Comparison of ENCODE assay signal across 11 cellular contexts in genomic region chr1:218350022-218350525, GRCh38. TPM values are rescaled to one million over a fixed set of nuclear protein-coding genes. Genes with fewer than 3 reads are reported as not detected.
A peak's percentile ranks its signal among the peaks of the same experiment; 100 is the strongest.
DNase-seq lines count a peak whose midpoint lies in the region; TF ChIP-seq lines count a peak whose summit lies in the region.
"Had no signal": no experiment of that assay in that cellular context is flagged by ENCODE, and none has a peak within 500 bp of the region (broad histone marks: within the 10 kb centered on the region; RNA-seq: fewer than 3 reads in every experiment).

No MANE protein-coding gene starts in this region.

- CTCF ChIA-PET in activated CD4-positive, alpha-beta T cell treated with anti-CD3 and anti-CD28 coated beads, Interleukin-2, amount 10 ng/mL, durations not matched to agents 7 days and 5 days (lab: Charles Lee) = no interaction called here

- H3K9me3 Mint-ChIP-seq in activated CD4-positive, alpha-beta T cell treated with anti-CD3 and anti-CD28 coated beads, Interleukin-2, amount 10 ng/mL, durations not matched to agents 7 days and 5 days = no peaks in the 10 kb centered on the region

- H3K27ac ChIP-seq in ascending aorta = peak overlapping the region; percentile 81 to 89
- peak overlapping the region; percentile 94 for H3K27ac ChIP-seq in tibial artery

- no peak overlapping the region for H3K4me3 Mint-ChIP-seq in activated CD4-positive, alpha-beta T cell treated with anti-CD3 and anti-CD28 coated beads, Interleukin-2, amount 10 ng/mL, durations not matched to agents 7 days and 5 days

- H3K36me3 ChIP-seq in ascending aorta = no peaks in the 10 kb centered on the region
- no peaks in the 10 kb centered on the region for H3K36me3 ChIP-seq in tibial artery
- H3K36me3 ChIP-seq: thyroid gland had no signal

- H3K27me3 ChIP-seq in ascending aorta = no peaks in the 10 kb centered on the region
- no peaks in the 10 kb centered on the region for H3K27me3 ChIP-seq in tibial artery
- H3K27me3 ChIP-seq: thyroid gland had no signal

- no peak for TF ChIP-seq CTCF in ascending aorta (IDR thresholded peaks at IDR 0.05)
- TF ChIP-seq CTCF in tibial artery (IDR thresholded peaks at IDR 0.05) = no peak

- H3K27ac Mint-ChIP-seq in activated CD4-positive, alpha-beta T cell treated with anti-CD3 and anti-CD28 coated beads, Interleukin-2, amount 10 ng/mL, durations not matched to agents 7 days and 5 days = no peak overlapping the region

- no peaks in the 10 kb centered on the region for H3K36me3 Mint-ChIP-seq in activated CD4-positive, alpha-beta T cell treated with anti-CD3 and anti-CD28 coated beads, Interleukin-2, amount 10 ng/mL, durations not matched to agents 7 days and 5 days (ENCODE audit: low read depth)

- intact Hi-C loops in ascending aorta (cut with DNase I) (no loop called here), tibial artery (cut with DNase I; ENCODE audit: low total_unique reads) (no loop called here)

- DNase-seq in SIG-M5 treated with dmso at 0.1 percent for 504 hours (lab: John Stamatoyannopoulos, UW; ENCODE audit: unreplicated experiment) (peak; percentile 33), SIG-M5 (lab: John Stamatoyannopoulos, UW) (no peak), ascending aorta (ENCODE audit: low spot score in 2 of 2) (no peak), medulla oblongata (ENCODE audit: extremely low spot score) (peak; percentile 30), tibial artery (no peak), NCI-H510A (lab: John Stamatoyannopoulos, UW) (no peak), NCI-H345 treated with DMSO at 0.1 percent for 48 hours (lab: John Stamatoyannopoulos, UW; ENCODE audit: unreplicated experiment) (no peak)
- DNase-seq in activated CD4-positive, alpha-beta T cell treated with anti-CD3 and anti-CD28 coated beads, Interleukin-2, amount 10 ng/mL, durations not matched to agents 7 days and 5 days = no peak
- DNase-seq: NCI-H2081, occipital lobe, thyroid gland had no signal

- POLR2A ChIA-PET in activated CD4-positive, alpha-beta T cell treated with anti-CD3 and anti-CD28 coated beads, Interleukin-2, amount 10 ng/mL, durations not matched to agents 7 days and 5 days (lab: Charles Lee) = no interaction called here

- peaks cover 52% of the 10 kb centered on the region for H3K27me3 Mint-ChIP-seq in activated CD4-positive, alpha-beta T cell treated with anti-CD3 and anti-CD28 coated beads, Interleukin-2, amount 10 ng/mL, durations not matched to agents 7 days and 5 days

- peaks cover 0 to 6% of the 10 kb centered on the region in 2 donors for H3K4me1 ChIP-seq in ascending aorta
- peaks cover 0 to 60% (median 27%) of the 10 kb centered on the region in 4 donors for H3K4me1 ChIP-seq in tibial artery

- H3K4me1 Mint-ChIP-seq in activated CD4-positive, alpha-beta T cell treated with anti-CD3 and anti-CD28 coated beads, Interleukin-2, amount 10 ng/mL, durations not matched to agents 7 days and 5 days = peaks cover 9% of the 10 kb centered on the region

- H3K9me3 ChIP-seq in ascending aorta (no peaks in the 10 kb centered on the region), tibial artery (no peaks in the 10 kb centered on the region)
- H3K9me3 ChIP-seq: thyroid gland had no signal

- H3K4me3 ChIP-seq in ascending aorta (peak overlapping the region in 1 of 2 donors; percentile 88), tibial artery (peak overlapping the region; percentile 70 to 75)
- H3K4me3 ChIP-seq: thyroid gland had no signal

RNA-seq across cellular contexts. Expression of gene TGFB2, which starts 4.9 kb away (rescaled TPM):
- 9.9 TPM for total RNA-seq in ascending aorta
- total RNA-seq in activated CD4-positive, alpha-beta T cell treated with anti-CD3 and anti-CD28 coated beads, Interleukin-2, amount 10 ng/mL, durations not matched to agents 7 days and 5 days = not detected

Comparison
In these comparisons a context has a peak if more than half of its experiments do, and no peak if none do; other contexts are left out.
1. DNase-seq: peak in SIG-M5 treated with dmso at 0.1 percent for 504 hours (single experiment) and medulla oblongata (single experiment); none in SIG-M5 (single experiment), ascending aorta (0 of 2), tibial artery (0 of 2), activated CD4-positive, alpha-beta T cell treated with anti-CD3 and anti-CD28 coated beads, Interleukin-2, amount 10 ng/mL, durations not matched to agents 7 days and 5 days (single experiment), NCI-H510A (single experiment) and NCI-H345 treated with DMSO at 0.1 percent for 48 hours (single experiment).